Comparison of ENCODE assay signal across 35 cellular contexts in genomic region chr11:120102862-120103118, GRCh38. TPM values are rescaled to one million over a fixed set of nuclear protein-coding genes. Genes with fewer than 3 reads are reported as not detected.
"Had no signal": no experiment of that assay in that cellular context is flagged by ENCODE, and none has a peak within 500 bp of the region (broad histone marks: within the 10 kb centered on the region; RNA-seq: fewer than 3 reads in every experiment).

No MANE protein-coding gene starts in this region.

- H3K9me3 Mint-ChIP-seq: activated B cell treated with CpG ODN at 0.5 μM for 24 hours; activated CD4-positive, alpha-beta memory T cell treated with anti-CD3 and anti-CD28 coated beads for 36 hours; activated CD4-positive, alpha-beta T cell treated with anti-CD3 and anti-CD28 coated beads, Interleukin-2, amount 10 ng/mL, durations not matched to agents 24 days and 14 days; activated CD8-positive, alpha-beta T cell treated with anti-CD3 and anti-CD28 coated beads for 36 hours; activated naive CD4-positive, alpha-beta T cell treated with anti-CD3 and anti-CD28 coated beads, Interleukin-2, amount 10 ng/mL, durations not matched to agents 7 days and 5 days; activated naive CD4-positive, alpha-beta T cell treated with anti-CD3 and anti-CD28 coated beads, Interleukin-2, amount 50 U/mL, for 24 hours; activated naive CD8-positive, alpha-beta T cell treated with anti-CD3 and anti-CD28 coated beads, Interleukin-2, amount 10 ng/mL, durations not matched to agents 7 days and 5 days; activated naive CD8-positive, alpha-beta T cell treated with anti-CD3 and anti-CD28 coated beads, Interleukin-2, amount 50 U/mL, for 24 hours; activated T-cell treated with anti-CD3 and anti-CD28 coated beads, Interleukin-2, amount 50 U/mL, for 24 hours; activated T-helper 2 cell treated with anti-CD3 and anti-CD28 coated beads, Interferon-gamma antibody, Interleukin-2, Interleukin-4, amounts not matched to agents 10 μg/mL and 5 μg/mL and 100 μg/mL, durations not matched to agents 14 hours and 24 hours and 36 hours; central memory CD8-positive, alpha-beta T cell; T-helper 1 cell treated with Interleukin-12 subunit alpha and Interleukin-12 subunit beta and Interleukin-4 antibody, amounts not matched to agents 30 μg/mL and 1 μg/mL, for 36 hours; T-helper 2 cell treated with Interferon-gamma antibody and Interleukin-4, amounts not matched to agents 5 μg/mL and 100 μg/mL, for 36 hours had no signal

- H3K27me3 ChIP-seq: ascending aorta, cardiac muscle cell had no signal

- H3K27me3 Mint-ChIP-seq: activated CD4-positive, alpha-beta T cell treated with anti-CD3 and anti-CD28 coated beads, Interleukin-2, amount 10 ng/mL, durations not matched to agents 24 days and 14 days had no signal

- H3K36me3 Mint-ChIP-seq: activated CD4-positive, alpha-beta memory T cell treated with anti-CD3 and anti-CD28 coated beads for 36 hours; activated CD8-positive, alpha-beta memory T cell treated with anti-CD3 and anti-CD28 coated beads, Interleukin-2, amount 10 ng/mL, durations not matched to agents 7 days and 5 days; activated naive CD4-positive, alpha-beta T cell treated with anti-CD3 and anti-CD28 coated beads, Interleukin-2, amount 10 ng/mL, durations not matched to agents 7 days and 5 days; activated naive CD4-positive, alpha-beta T cell treated with anti-CD3 and anti-CD28 coated beads, Interleukin-2, amount 50 U/mL, for 24 hours; activated naive CD8-positive, alpha-beta T cell; activated naive CD8-positive, alpha-beta T cell treated with anti-CD3 and anti-CD28 coated beads, Interleukin-2, amount 10 ng/mL, durations not matched to agents 7 days and 5 days; brain had no signal

- H3K4me3 Mint-ChIP-seq: activated B cell treated with CpG ODN at 0.5 μM for 24 hours; activated CD4-positive, alpha-beta memory T cell treated with anti-CD3 and anti-CD28 coated beads for 36 hours; activated CD4-positive, alpha-beta T cell treated with anti-CD3 and anti-CD28 coated beads, Interleukin-2, amount 10 ng/mL, durations not matched to agents 24 days and 14 days; activated CD8-positive, alpha-beta memory T cell treated with anti-CD3 and anti-CD28 coated beads, Interleukin-2, amount 10 ng/mL, durations not matched to agents 7 days and 5 days; activated CD8-positive, alpha-beta T cell treated with anti-CD3 and anti-CD28 coated beads for 36 hours; activated naive CD4-positive, alpha-beta T cell treated with anti-CD3 and anti-CD28 coated beads, Interleukin-2, amount 10 ng/mL, durations not matched to agents 7 days and 5 days; activated naive CD4-positive, alpha-beta T cell treated with anti-CD3 and anti-CD28 coated beads, Interleukin-2, amount 50 U/mL, for 24 hours; activated naive CD8-positive, alpha-beta T cell; activated naive CD8-positive, alpha-beta T cell treated with anti-CD3 and anti-CD28 coated beads, Interleukin-2, amount 10 ng/mL, durations not matched to agents 7 days and 5 days; activated naive CD8-positive, alpha-beta T cell treated with anti-CD3 and anti-CD28 coated beads, Interleukin-2, amount 50 U/mL, for 24 hours; activated T-cell treated with anti-CD3 and anti-CD28 coated beads, Interleukin-2, amount 50 U/mL, for 24 hours; central memory CD8-positive, alpha-beta T cell; T-helper 1 cell treated with Interleukin-12 subunit alpha and Interleukin-12 subunit beta and Interleukin-4 antibody, amounts not matched to agents 30 μg/mL and 1 μg/mL, for 36 hours; T-helper 2 cell treated with Interferon-gamma antibody and Interleukin-4, amounts not matched to agents 5 μg/mL and 100 μg/mL, for 36 hours had no signal

- H3K4me3 ChIP-seq: ascending aorta, cardiac muscle cell had no signal

- H3K36me3 ChIP-seq: ascending aorta, cardiac muscle cell had no signal

- H3K4me1 Mint-ChIP-seq: activated B cell treated with CpG ODN at 0.5 μM for 24 hours; activated CD4-positive, alpha-beta T cell treated with anti-CD3 and anti-CD28 coated beads, Interleukin-2, amount 10 ng/mL, durations not matched to agents 24 days and 14 days; activated CD8-positive, alpha-beta memory T cell treated with anti-CD3 and anti-CD28 coated beads, Interleukin-2, amount 10 ng/mL, durations not matched to agents 7 days and 5 days; activated naive CD4-positive, alpha-beta T cell treated with anti-CD3 and anti-CD28 coated beads, Interleukin-2, amount 10 ng/mL, durations not matched to agents 7 days and 5 days; activated naive CD4-positive, alpha-beta T cell treated with anti-CD3 and anti-CD28 coated beads, Interleukin-2, amount 50 U/mL, for 24 hours; activated naive CD8-positive, alpha-beta T cell treated with anti-CD3 and anti-CD28 coated beads, Interleukin-2, amount 10 ng/mL, durations not matched to agents 7 days and 5 days; activated naive CD8-positive, alpha-beta T cell treated with anti-CD3 and anti-CD28 coated beads, Interleukin-2, amount 50 U/mL, for 24 hours; central memory CD8-positive, alpha-beta T cell had no signal

- H3K27ac Mint-ChIP-seq: activated B cell treated with CpG ODN at 0.5 μM for 24 hours; activated CD4-positive, alpha-beta memory T cell treated with anti-CD3 and anti-CD28 coated beads for 36 hours; activated CD4-positive, alpha-beta T cell treated with anti-CD3 and anti-CD28 coated beads, Interleukin-2, amount 10 ng/mL, durations not matched to agents 24 days and 14 days; activated CD8-positive, alpha-beta memory T cell treated with anti-CD3 and anti-CD28 coated beads, Interleukin-2, amount 10 ng/mL, durations not matched to agents 7 days and 5 days; activated CD8-positive, alpha-beta T cell treated with anti-CD3 and anti-CD28 coated beads for 36 hours; activated naive CD4-positive, alpha-beta T cell treated with anti-CD3 and anti-CD28 coated beads, Interleukin-2, amount 10 ng/mL, durations not matched to agents 7 days and 5 days; activated naive CD4-positive, alpha-beta T cell treated with anti-CD3 and anti-CD28 coated beads, Interleukin-2, amount 50 U/mL, for 24 hours; activated naive CD8-positive, alpha-beta T cell; activated naive CD8-positive, alpha-beta T cell treated with anti-CD3 and anti-CD28 coated beads, Interleukin-2, amount 10 ng/mL, durations not matched to agents 7 days and 5 days; activated naive CD8-positive, alpha-beta T cell treated with anti-CD3 and anti-CD28 coated beads, Interleukin-2, amount 50 U/mL, for 24 hours; activated T-cell treated with anti-CD3 and anti-CD28 coated beads, Interleukin-2, amount 50 U/mL, for 24 hours; activated T-helper 2 cell treated with anti-CD3 and anti-CD28 coated beads, Interferon-gamma antibody, Interleukin-2, Interleukin-4, amounts not matched to agents 10 μg/mL and 5 μg/mL and 100 μg/mL, durations not matched to agents 14 hours and 24 hours and 36 hours; T-helper 1 cell treated with Interleukin-12 subunit alpha and Interleukin-12 subunit beta and Interleukin-4 antibody, amounts not matched to agents 30 μg/mL and 1 μg/mL, for 36 hours; T-helper 2 cell treated with Interferon-gamma antibody and Interleukin-4, amounts not matched to agents 5 μg/mL and 100 μg/mL, for 36 hours had no signal

- DNase-seq: activated B cell treated with CpG ODN at 0.5 μM for 24 hours; activated CD4-positive, alpha-beta memory T cell treated with anti-CD3 and anti-CD28 coated beads for 36 hours; activated CD4-positive, alpha-beta T cell treated with anti-CD3 and anti-CD28 coated beads for 4 hours; activated CD4-positive, alpha-beta T cell treated with anti-CD3 and anti-CD28 coated beads, Interleukin-2, amount 10 ng/mL, durations not matched to agents 24 days and 14 days; activated CD4-positive, alpha-beta T cell treated with anti-CD3 and anti-CD28 coated beads, Interleukin-2, amount 50 U/mL, for 1 hour; activated CD4-positive, alpha-beta T cell treated with anti-CD3 and anti-CD28 coated beads, Interleukin-2, amount 50 U/mL, for 4 hours; activated CD4-positive, CD25-positive, alpha-beta regulatory T cell treated with anti-CD3 and anti-CD28 coated beads, Interleukin-2, amount 50 U/mL, for 72 hours; activated CD8-positive, alpha-beta memory T cell treated with anti-CD3 and anti-CD28 coated beads for 24 hours; activated CD8-positive, alpha-beta memory T cell treated with anti-CD3 and anti-CD28 coated beads, Interleukin-2, amount 10 ng/mL, durations not matched to agents 7 days and 5 days; activated CD8-positive, alpha-beta memory T cell treated with anti-CD3 and anti-CD28 coated beads, Interleukin-2, amount 50 U/mL, for 48 hours; activated CD8-positive, alpha-beta T cell treated with anti-CD3 and anti-CD28 coated beads for 36 hours; activated effector memory CD4-positive, alpha-beta T cell treated with Interleukin-2 at 50 U/mL for 16 hours; activated gamma-delta T cell; activated naive CD4-positive, alpha-beta T cell treated with anti-CD3 and anti-CD28 coated beads, Interleukin-2, amount 10 ng/mL, durations not matched to agents 7 days and 5 days; activated naive CD4-positive, alpha-beta T cell treated with Interleukin-2 at 50 U/mL for 16 hours; activated naive CD8-positive, alpha-beta T cell treated with anti-CD3 and anti-CD28 coated beads, Interleukin-2, amount 10 ng/mL, durations not matched to agents 7 days and 5 days; activated naive CD8-positive, alpha-beta T cell treated with anti-CD3 and anti-CD28 coated beads, Interleukin-2, amount 50 U/mL, for 24 hours; activated T-cell treated with anti-CD3 and anti-CD28 coated beads, Interleukin-2, amount 50 U/mL, for 24 hours; activated T-cell treated with anti-CD3 and anti-CD28 coated beads, Interleukin-2, amount 50 U/mL, for 48 hours; amygdala; anterior cingulate cortex; T-helper 1 cell; T-helper 2 cell; T-helper 9 cell had no signal

- ATAC-seq: activated CD8-positive, alpha-beta memory T cell treated with anti-CD3 and anti-CD28 coated beads, Interleukin-2, amount 10 ng/mL, durations not matched to agents 7 days and 5 days; activated CD8-positive, alpha-beta T cell treated with anti-CD3 and anti-CD28 coated beads for 36 hours; activated naive CD8-positive, alpha-beta T cell treated with anti-CD3 and anti-CD28 coated beads, Interleukin-2, amount 50 U/mL, for 24 hours had no signal

- H3K27ac ChIP-seq: ascending aorta, cardiac muscle cell, VCaP had no signal

- H3K9me3 ChIP-seq: ascending aorta had no signal

- H3K4me1 ChIP-seq: ascending aorta had no signal

RNA-seq across cellular contexts. Expression of gene TRIM29, which starts 35.1 kb away (rescaled TPM):
- total RNA-seq: activated B cell treated with CpG ODN at 0.5 μM for 24 hours; activated CD4-positive, alpha-beta memory T cell treated with anti-CD3 and anti-CD28 coated beads for 36 hours; activated CD4-positive, alpha-beta T cell treated with anti-CD3 and anti-CD28 coated beads, Interleukin-2, amount 10 ng/mL, durations not matched to agents 24 days and 14 days; activated CD8-positive, alpha-beta memory T cell treated with anti-CD3 and anti-CD28 coated beads, Interleukin-2, amount 10 ng/mL, durations not matched to agents 7 days and 5 days; activated CD8-positive, alpha-beta T cell treated with anti-CD3 and anti-CD28 coated beads for 36 hours; activated naive CD8-positive, alpha-beta T cell treated with anti-CD3 and anti-CD28 coated beads, Interleukin-2, amount 10 ng/mL, durations not matched to agents 7 days and 5 days; activated T-helper 2 cell treated with anti-CD3 and anti-CD28 coated beads, Interferon-gamma antibody, Interleukin-2, Interleukin-4, amounts not matched to agents 10 μg/mL and 5 μg/mL and 100 μg/mL, durations not matched to agents 14 hours and 24 hours and 36 hours; cardiac muscle cell; chondrocyte had no signal
- polyA plus RNA-seq: cardiac muscle cell had no signal
